In genomic region chr16:69077251-69077650, GRCh38 we compare ENCODE assay signal across 21 cellular contexts. TPM values are rescaled to one million over a fixed set of nuclear protein-coding genes. Genes with fewer than 3 reads are reported as not detected.
A peak's percentile ranks its signal among the peaks of the same experiment; 100 is the strongest.
DNase-seq lines count a peak whose midpoint lies in the region; ATAC-seq, FAIRE-seq and TF ChIP-seq lines count a peak whose summit lies in the region.
"Had no signal": no experiment of that assay in that cellular context is flagged by ENCODE, and none has a peak within 500 bp of the region (broad histone marks: within the 10 kb centered on the region; RNA-seq: fewer than 3 reads in every experiment).

No MANE protein-coding gene starts in this region.

- H3K27me3 ChIP-seq in PC-3 (ENCODE audit: low read length) (no peaks in the 10 kb centered on the region), mesenchymal stem cell (ENCODE audit: control insufficient read depth in 1 of 2, insufficient read depth in 1 of 2, low read length in 2 of 2) (no peaks in the 10 kb centered on the region)
- H3K27me3 ChIP-seq in effector memory CD4-positive, alpha-beta T cell (replicated peaks; ENCODE audit: control insufficient read depth, insufficient read depth, low read length, poor library complexity, severe bottlenecking), result no peaks in the 10 kb centered on the region
- H3K27me3 ChIP-seq: heart right ventricle, transverse colon had no signal

- intact Hi-C loops in PC-3 (cut with micrococcal nuclease), result no loop called here

- H4K20me1 ChIP-seq in PC-3 (ENCODE audit: low read length), result no peaks in the 10 kb centered on the region

- peak; percentile 54 for ATAC-seq in PC-3
- ATAC-seq in GM21825 (IDR thresholded peaks at IDR 0.05; ENCODE audit: unreplicated experiment), result no peak
- ATAC-seq: naive thymus-derived CD4-positive, alpha-beta T cell had no signal

- no peak overlapping the region for H3K4me3 ChIP-seq in PC-3 (ENCODE audit: low read length)
- H3K4me3 ChIP-seq in epithelial cell of esophagus (ENCODE audit: low read length), result no peak overlapping the region
- H3K4me3 ChIP-seq in mesenchymal stem cell (ENCODE audit: insufficient read depth in 1 of 2, low read depth in 1 of 2, low read length in 2 of 2), result no peak overlapping the region
- no peak overlapping the region for H3K4me3 ChIP-seq in effector memory CD4-positive, alpha-beta T cell (ENCODE audit: insufficient read depth, low read depth, low read length, poor library complexity, severe bottlenecking)
- H3K4me3 ChIP-seq: heart right ventricle, transverse colon had no signal

- peaks cover 4% of the 10 kb centered on the region for H3K79me1 ChIP-seq in mesenchymal stem cell (replicated peaks; ENCODE audit: low read length, poor library complexity, severe bottlenecking)

- no peak overlapping the region for H2BK12ac ChIP-seq in mesenchymal stem cell (ENCODE audit: low read length in 2 of 2)

- H3F3A ChIP-seq in PC-3 (ENCODE audit: low read length, unreplicated experiment), result peaks cover 17% of the 10 kb centered on the region

- no peak overlapping the region for H3K18ac ChIP-seq in mesenchymal stem cell (ENCODE audit: low read depth in 1 of 2, low read length in 2 of 2)

- peaks cover 12% of the 10 kb centered on the region for H3K4me1 Mint-ChIP-seq in mesothelial cell of epicardium
- H3K4me1 Mint-ChIP-seq: naive thymus-derived CD4-positive, alpha-beta T cell had no signal

- H3K9me3 ChIP-seq in PC-3 (ENCODE audit: low read length), result no peaks in the 10 kb centered on the region
- no peaks in the 10 kb centered on the region for H3K9me3 ChIP-seq in mesenchymal stem cell (ENCODE audit: control insufficient read depth, low read length)
- H3K9me3 ChIP-seq in effector memory CD4-positive, alpha-beta T cell (ENCODE audit: control insufficient read depth, low read length), result no peaks in the 10 kb centered on the region
- H3K9me3 ChIP-seq: heart right ventricle, transverse colon had no signal

- no peaks in the 10 kb centered on the region for H3K9me3 Mint-ChIP-seq in mesothelial cell of epicardium
- H3K9me3 Mint-ChIP-seq: brain; naive thymus-derived CD4-positive, alpha-beta T cell had no signal

- H3K36me3 ChIP-seq in PC-3 (ENCODE audit: low read depth, low read length), result 0 out of 2 replicates have a peak, but pooled peaks cover 2% of the 10 kb centered on the region
- H3K36me3 ChIP-seq in mesenchymal stem cell (ENCODE audit: control insufficient read depth in 1 of 2, insufficient read depth in 2 of 2, low read depth in 1 of 2, low read length in 2 of 2), result no peaks in the 10 kb centered on the region
- no peaks in the 10 kb centered on the region for H3K36me3 ChIP-seq in effector memory CD4-positive, alpha-beta T cell (ENCODE audit: control insufficient read depth, insufficient read depth, low read length)
- H3K36me3 ChIP-seq: heart right ventricle, transverse colon, WERI-Rb-1 had no signal

- no peak overlapping the region for H4K8ac ChIP-seq in mesenchymal stem cell (ENCODE audit: low read length)

- no peak overlapping the region for H2AK5ac ChIP-seq in mesenchymal stem cell (ENCODE audit: low read length, severe bottlenecking)

- TF ChIP-seq CTCF in PC-3 (conservative IDR thresholded peaks at IDR 0.05; ENCODE audit: low read depth, low read length) (no peak), epithelial cell of esophagus (IDR thresholded peaks at IDR 0.05; ENCODE audit: insufficient read depth, low read depth, low read length, missing control alignments) (no peak), mesothelial cell of epicardium (IDR thresholded peaks at IDR 0.05; ENCODE audit: unreplicated experiment) (no peak)

- no peak overlapping the region for H3K4me3 Mint-ChIP-seq in mesothelial cell of epicardium
- H3K4me3 Mint-ChIP-seq: brain; naive thymus-derived CD4-positive, alpha-beta T cell had no signal

- H2AFZ ChIP-seq in PC-3 (ENCODE audit: low read length) (no peak overlapping the region), mesenchymal stem cell (ENCODE audit: low read depth, low read length) (no peak overlapping the region)

- H3K4me1 ChIP-seq in PC-3 (ENCODE audit: insufficient read depth, low read length) (peaks cover 36% of the 10 kb centered on the region), mesenchymal stem cell (ENCODE audit: control insufficient read depth, insufficient read depth, low read depth, low read length) (peaks cover 23% of the 10 kb centered on the region)
- H3K4me1 ChIP-seq in effector memory CD4-positive, alpha-beta T cell (ENCODE audit: control insufficient read depth, insufficient read depth, low read length, poor library complexity, severe bottlenecking), result no peaks in the 10 kb centered on the region
- H3K4me1 ChIP-seq: transverse colon had no signal

- H2BK15ac ChIP-seq in mesenchymal stem cell (ENCODE audit: low read depth, poor library complexity, severe bottlenecking), result no peak overlapping the region

- WGBS in mesenchymal stem cell, result 77% methylated on average over 4 of the region's 4 CpGs

- peak overlapping the region; percentile 53 for H3K9ac ChIP-seq in PC-3 (ENCODE audit: low read length)
- no peak overlapping the region for H3K9ac ChIP-seq in mesenchymal stem cell (ENCODE audit: low read length)

- H3K9me2 ChIP-seq in PC-3 (replicated peaks; ENCODE audit: low read length), result no peaks in the 10 kb centered on the region

- no peak overlapping the region for H3K27ac Mint-ChIP-seq in mesothelial cell of epicardium
- H3K27ac Mint-ChIP-seq: brain; naive thymus-derived CD4-positive, alpha-beta T cell had no signal

- H3K79me2 ChIP-seq in PC-3 (ENCODE audit: low read length), result no peaks in the 10 kb centered on the region

- no peak overlapping the region for H3K4ac ChIP-seq in mesenchymal stem cell (ENCODE audit: low read depth in 1 of 2, low read length in 2 of 2)

- POLR2A ChIA-PET in PC-3 (lab: Charles Lee; ENCODE audit: unreplicated experiment), result no interaction called here

- H3K36me3 Mint-ChIP-seq in mesothelial cell of epicardium, result no peaks in the 10 kb centered on the region
- H3K36me3 Mint-ChIP-seq: brain; naive thymus-derived CD4-positive, alpha-beta T cell had no signal

- H3K27ac ChIP-seq in PC-3 (ENCODE audit: low read length) (peak overlapping the region; percentile 91), mesenchymal stem cell (ENCODE audit: low read length, poor library complexity, severe bottlenecking) (peak overlapping the region; percentile 73)
- no peak overlapping the region for H3K27ac ChIP-seq in effector memory CD4-positive, alpha-beta T cell (ENCODE audit: insufficient read depth, low read length, poor library complexity, severe bottlenecking)
- H3K27ac ChIP-seq: heart right ventricle, transverse colon, WERI-Rb-1 had no signal

- no TSS peak for BruUV-seq in PC-3 (replicated peaks; lab: Mats Ljungman, UMichigan)

- peak; percentile 60 for FAIRE-seq in H54 (lab: Jason Lieb, UNC)
- FAIRE-seq: GM12892 had no signal

- CTCF ChIA-PET in PC-3 (lab: Charles Lee), result no interaction called here

- DNase-seq in H54 (ENCODE audit: insufficient read length, low spot score), result peak; percentile 67
- peak; percentile 92 for DNase-seq in PC-3
- peak; percentile 94 for DNase-seq in epithelial cell of esophagus (ENCODE audit: low read depth)
- DNase-seq in mesenchymal stem cell, result no peak
- no peak for DNase-seq in superior temporal gyrus (ENCODE audit: extremely low spot score)
- no peak for DNase-seq in effector memory CD4-positive, alpha-beta T cell
- no peak for DNase-seq in mesothelial cell of epicardium (ENCODE audit: low spot score in 2 of 2, unreplicated experiment in 2 of 2)
- DNase-seq: activated CD8-positive, alpha-beta memory T cell treated with anti-CD3 and anti-CD28 coated beads for 24 hours; activated gamma-delta T cell treated with Interleukin-2 at 50 U/mL for 16 hours; C1 segment of cervical spinal cord; effector CD8-positive, alpha-beta T cell; heart right ventricle; naive thymus-derived CD4-positive, alpha-beta T cell; NCI-H1105 treated with DMSO at 0.1 percent for 48 hours; NCI-H345; stimulated activated CD4-positive, alpha-beta T cell treated with anti-CD3 and anti-CD28 coated beads, Interleukin-2, amount 100 ng/mL, for 24 hours; transverse colon; WERI-Rb-1 had no signal

- no peak overlapping the region for H2BK120ac ChIP-seq in mesenchymal stem cell (ENCODE audit: low read depth, low read length)

- H3K23ac ChIP-seq in mesenchymal stem cell (ENCODE audit: low read length in 2 of 2), result no peak overlapping the region

- H3K4me2 ChIP-seq in PC-3 (ENCODE audit: low read length) (no peak overlapping the region), mesenchymal stem cell (ENCODE audit: low read length, poor library complexity, severe bottlenecking) (no peak overlapping the region)

- no peak for TF ChIP-seq POLR2A in H54 (IDR thresholded peaks at IDR 0.05; ENCODE audit: low read depth, low read length)

- H3K14ac ChIP-seq in mesenchymal stem cell (ENCODE audit: low read length in 2 of 2), result no peak overlapping the region

- no peak overlapping the region for H2BK5ac ChIP-seq in mesenchymal stem cell (ENCODE audit: low read depth, low read length, poor library complexity, severe bottlenecking)

- H3K27me3 Mint-ChIP-seq in mesothelial cell of epicardium (ENCODE audit: low read depth), result no peaks in the 10 kb centered on the region
- H3K27me3 Mint-ChIP-seq: brain; naive thymus-derived CD4-positive, alpha-beta T cell had no signal

- H4K91ac ChIP-seq in mesenchymal stem cell (ENCODE audit: low read length), result no peak overlapping the region

RNA-seq across cellular contexts. Expression of gene HAS3, which starts 28.2 kb away (rescaled TPM):
- 92.5 and 153 TPM in 2 replicates for total RNA-seq in PC-3 (2014; rRNA removed)
- 0.06 TPM for polyA plus RNA-seq in mesenchymal stem cell (2013, experiment 1 of 2)
- 0.10 TPM for polyA plus RNA-seq in mesenchymal stem cell (2013, experiment 2 of 2)
- 0.86 to 1.2 TPM (median 0.92 TPM) in 3 replicates for total RNA-seq in mesothelial cell of epicardium

RNA-seq across cellular contexts. Expression of gene CHTF8, which starts 55.1 kb away (rescaled TPM):
- total RNA-seq in PC-3 (2014; rRNA removed) (45.9 and 54.7 TPM in 2 replicates), mesothelial cell of epicardium (91.9 to 96.7 TPM (median 95.2 TPM) in 3 replicates)
- 68.6 TPM for polyA plus RNA-seq in mesenchymal stem cell (2013, experiment 1 of 2)
- 67.4 TPM for polyA plus RNA-seq in mesenchymal stem cell (2013, experiment 2 of 2)

RNA-seq across cellular contexts. Expression of gene UTP4, which starts 55.2 kb away (rescaled TPM):
- total RNA-seq in PC-3 (2014; rRNA removed) (26.4 and 26.9 TPM in 2 replicates), mesothelial cell of epicardium (45.0 to 49.4 TPM (median 48.0 TPM) in 3 replicates)
- 27.9 TPM for polyA plus RNA-seq in mesenchymal stem cell (2013, experiment 1 of 2)
- 27.8 TPM for polyA plus RNA-seq in mesenchymal stem cell (2013, experiment 2 of 2)

Comparison
In these comparisons a context has a peak if more than half of its experiments do, and no peak if none do; other contexts are left out.
1. DNase-seq: peak in H54 (single experiment), PC-3 (single experiment) and epithelial cell of esophagus (single experiment); none in mesenchymal stem cell (single experiment), superior temporal gyrus (single experiment), effector memory CD4-positive, alpha-beta T cell (0 of 3) and mesothelial cell of epicardium (0 of 2).
2. RNA of gene HAS3, which starts 28.2 kb away (total RNA-seq): 92.5 to 153 TPM in PC-3; 0.86 to 1.2 TPM in mesothelial cell of epicardium; every median in the first group is over 10 times any median in the second.